9 cellular contexts compared by ENCODE assay signal in genomic region chr16:3190949-3191353, GRCh38. TPM values are rescaled to one million over a fixed set of nuclear protein-coding genes. Genes with fewer than 3 reads are reported as not detected.
DNase-seq lines count a peak whose midpoint lies in the region; TF ChIP-seq lines count a peak whose summit lies in the region.
"Had no signal": no experiment of that assay in that cellular context is flagged by ENCODE, and none has a peak within 500 bp of the region (broad histone marks: within the 10 kb centered on the region; RNA-seq: fewer than 3 reads in every experiment).

No MANE protein-coding gene starts in this region.

- no peaks in the 10 kb centered on the region for H4K20me1 ChIP-seq in fibroblast of lung (ENCODE audit: control insufficient read depth, extremely low read depth, insufficient read depth, low read length)

- H3K4me2 ChIP-seq in fibroblast of lung (ENCODE audit: extremely low read depth, insufficient read depth, low read length) (peak overlapping the region; percentile 55), skeletal muscle satellite cell (ENCODE audit: low read length) (peak overlapping the region; percentile 96)

- CTCF ChIA-PET in activated naive CD4-positive, alpha-beta T cell treated with anti-CD3 and anti-CD28 coated beads for 36 hours (lab: Charles Lee) = interaction anchor here (1.0 to 1.1 kb wide), 2 partner anchors 20 to 24 kb away, joined by 3 to 4 read pairs; no protein-coding TSS in a partner anchor

- peaks cover 44% of the 10 kb centered on the region for H3K4me1 Mint-ChIP-seq in activated naive CD4-positive, alpha-beta T cell treated with anti-CD3 and anti-CD28 coated beads for 36 hours (ENCODE audit: low read depth)

- intact Hi-C loops in activated naive CD4-positive, alpha-beta T cell treated with anti-CD3 and anti-CD28 coated beads for 36 hours (cut with micrococcal nuclease) = loop anchor here (1.0 kb wide), 1 partner anchor 73 kb away; no protein-coding TSS in a partner anchor

- no peaks in the 10 kb centered on the region for H3K36me3 Mint-ChIP-seq in activated naive CD4-positive, alpha-beta T cell treated with anti-CD3 and anti-CD28 coated beads for 36 hours (ENCODE audit: low read depth)

- peak overlapping the region; percentile 34 for H3K9ac ChIP-seq in SK-N-MC (ENCODE audit: insufficient read length)
- no peak overlapping the region for H3K9ac ChIP-seq in fibroblast of lung (ENCODE audit: insufficient read depth, low read length)
- no peak overlapping the region for H3K9ac ChIP-seq in skeletal muscle satellite cell (ENCODE audit: low read depth, low read length)

- H3K27me3 ChIP-seq in fibroblast of lung (ENCODE audit: control insufficient read depth, insufficient read depth, low read length) (peaks cover 4% of the 10 kb centered on the region), skeletal muscle satellite cell (ENCODE audit: control insufficient read depth, insufficient read depth, low read length) (peaks cover 26% of the 10 kb centered on the region)

- H3K27me3 Mint-ChIP-seq in activated naive CD4-positive, alpha-beta T cell treated with anti-CD3 and anti-CD28 coated beads for 36 hours (ENCODE audit: low read depth) = peaks cover 72% of the 10 kb centered on the region

- no peak for TF ChIP-seq CTCF in fibroblast of lung (conservative IDR thresholded peaks at IDR 0.05 in 1 of 2, IDR thresholded peaks at IDR 0.05 in 1 of 2; ENCODE audit: low read depth in 1 of 2, low read length in 2 of 2)

- H3K79me2 ChIP-seq in fibroblast of lung (ENCODE audit: control insufficient read depth, insufficient read depth, low read length) = no peaks in the 10 kb centered on the region

- no peaks in the 10 kb centered on the region for H3K9me3 ChIP-seq in SK-N-MC (ENCODE audit: low read depth, low read length)
- H3K9me3 ChIP-seq in fibroblast of lung (ENCODE audit: control insufficient read depth, insufficient read depth, low read depth, low read length) = no peaks in the 10 kb centered on the region
- H3K9me3 ChIP-seq in skeletal muscle satellite cell (replicated peaks; ENCODE audit: low read length) = no peaks in the 10 kb centered on the region

- peak overlapping the region; percentile 79 for H3K4me3 Mint-ChIP-seq in activated naive CD4-positive, alpha-beta T cell treated with anti-CD3 and anti-CD28 coated beads for 36 hours

- no peaks in the 10 kb centered on the region for H3K36me3 ChIP-seq in SK-N-MC (ENCODE audit: insufficient read depth, low read length)
- H3K36me3 ChIP-seq in fibroblast of lung (ENCODE audit: control insufficient read depth, insufficient read depth, low read length) = no peaks in the 10 kb centered on the region
- H3K36me3 ChIP-seq in skeletal muscle satellite cell (ENCODE audit: insufficient read depth, low read length) = no peaks in the 10 kb centered on the region

- H3K4me3 ChIP-seq in SK-N-MC = peak overlapping the region; percentile 98
- H3K4me3 ChIP-seq in fibroblast of lung (replicated peaks in 1 of 4; ENCODE audit: control extremely low read depth in 1 of 4, insufficient read depth in 1 of 4, low read depth in 3 of 4, low read length in 4 of 4) = peak overlapping the region; percentile 23 to 54 (median 36)
- H3K4me3 ChIP-seq in skeletal muscle satellite cell (ENCODE audit: low read length) = peak overlapping the region; percentile 62

- H3K27ac ChIP-seq in SK-N-MC (no peak overlapping the region), fibroblast of lung (ENCODE audit: insufficient read depth, low read length) (no peak overlapping the region)

- peak; percentile 46 for DNase-seq in activated naive CD4-positive, alpha-beta T cell treated with anti-CD3 and anti-CD28 coated beads for 36 hours
- no peak for DNase-seq in activated naive CD4-positive, alpha-beta T cell treated with anti-CD3 and anti-CD28 coated beads, Interleukin-2, amount 50 U/mL, for 16 hours
- DNase-seq in SK-N-MC (ENCODE audit: low read depth, low spot score) (no peak), fibroblast of lung (ENCODE audit: low read depth in 2 of 2) (no peak), NCI-H1436 (lab: John Stamatoyannopoulos, UW) (no peak), NCI-H2029 (lab: John Stamatoyannopoulos, UW) (no peak), GDM1 (lab: John Stamatoyannopoulos, UW) (no peak)

- H2AFZ ChIP-seq in fibroblast of lung (ENCODE audit: low read length) = no peak overlapping the region

- peak overlapping the region; percentile 59 for H3K27ac Mint-ChIP-seq in activated naive CD4-positive, alpha-beta T cell treated with anti-CD3 and anti-CD28 coated beads for 36 hours

- peaks cover 2% of the 10 kb centered on the region for H3K4me1 ChIP-seq in fibroblast of lung (ENCODE audit: control insufficient read depth, extremely low read depth, insufficient read depth, low read length)
- H3K4me1 ChIP-seq in skeletal muscle satellite cell (ENCODE audit: control insufficient read depth, insufficient read depth, low read length) = peaks cover 18% of the 10 kb centered on the region

- no peaks in the 10 kb centered on the region for H3K9me3 Mint-ChIP-seq in activated naive CD4-positive, alpha-beta T cell treated with anti-CD3 and anti-CD28 coated beads for 36 hours

RNA-seq across cellular contexts. Expression of gene OR1F1, which starts 2.9 kb away (rescaled TPM):
- total RNA-seq in activated naive CD4-positive, alpha-beta T cell treated with anti-CD3 and anti-CD28 coated beads for 36 hours = not detected
- total RNA-seq in fibroblast of lung = not detected in 2 replicates
- polyA plus RNA-seq in fibroblast of lung = 0.07 and 0.23 TPM in 2 replicates
- not detected in 2 replicates for polyA plus RNA-seq in fibroblast of lung (2012)
- polyA minus RNA-seq in fibroblast of lung (ENCODE audit: low replicate concordance) = 4.1 TPM in 1 of 2 replicates, not detected in the other
- not detected in 2 replicates for total RNA-seq in skeletal muscle satellite cell (2012; rRNA removed)
- total RNA-seq: liver had no signal
- polyA plus RNA-seq: liver had no signal

RNA-seq across cellular contexts. Expression of gene ZNF200, which starts 44.0 kb away (rescaled TPM):
- 10 to 100 TPM in 1 of 2 experiments, 1 to 10 TPM in 1; 9.7 to 10.1 TPM for total RNA-seq in activated naive CD4-positive, alpha-beta T cell treated with anti-CD3 and anti-CD28 coated beads for 36 hours
- total RNA-seq in fibroblast of lung = 8.0 and 8.1 TPM in 2 replicates
- 5.1 and 5.9 TPM in 2 replicates for polyA plus RNA-seq in fibroblast of lung
- 4.4 and 4.5 TPM in 2 replicates for polyA plus RNA-seq in fibroblast of lung (2012)
- 3.7 and 5.4 TPM in 2 replicates for polyA minus RNA-seq in fibroblast of lung (ENCODE audit: low replicate concordance)
- 8.4 and 9.2 TPM in 2 replicates for total RNA-seq in skeletal muscle satellite cell (2012; rRNA removed)

RNA-seq across cellular contexts. Expression of gene ZNF213, which starts 56.1 kb away (rescaled TPM):
- total RNA-seq in activated naive CD4-positive, alpha-beta T cell treated with anti-CD3 and anti-CD28 coated beads for 36 hours = 1 to 10 TPM; 6.1 to 6.5 TPM
- total RNA-seq in fibroblast of lung = 5.9 and 8.8 TPM in 2 replicates
- polyA plus RNA-seq in fibroblast of lung = 0.43 and 0.52 TPM in 2 replicates
- polyA plus RNA-seq in fibroblast of lung (2012) = 4.4 and 6.5 TPM in 2 replicates
- polyA minus RNA-seq in fibroblast of lung (ENCODE audit: low replicate concordance) = 5.7 and 7.7 TPM in 2 replicates
- 6.6 and 7.0 TPM in 2 replicates for total RNA-seq in skeletal muscle satellite cell (2012; rRNA removed)

Comparison
In these comparisons a context has a peak if more than half of its experiments do, and no peak if none do; other contexts are left out.
1. H3K4me3 ChIP-seq: peak in every context shown above with its lines; median percentile 98 in SK-N-MC; 62 in skeletal muscle satellite cell; 36 in fibroblast of lung.